ENCODE assay signal across 1 cellular context in the genomic region with DNA sequence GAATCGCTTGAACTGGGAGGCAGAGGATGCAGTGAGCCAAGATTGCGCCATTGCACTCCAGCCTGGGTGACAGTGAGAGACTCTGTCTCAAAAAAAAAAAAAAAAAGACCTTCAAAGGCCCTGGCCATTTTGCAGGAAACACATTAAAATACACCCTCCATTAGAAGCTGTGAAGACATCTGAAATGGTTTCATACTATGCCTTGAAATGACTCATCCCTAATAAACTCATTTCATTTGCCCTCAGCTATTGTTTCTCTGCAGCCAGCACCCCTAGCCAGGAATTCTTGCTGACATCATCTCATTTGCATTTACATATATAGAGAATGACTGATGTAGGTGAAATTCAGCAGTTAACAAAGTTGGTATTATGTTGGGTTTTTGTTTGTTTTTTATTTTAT.
TF ChIP-seq lines count a peak whose summit lies in the region.

No MANE protein-coding gene starts in this region.

TF ChIP-seq in A549, 52 proteins besides CTCF, POLR2A, EP300 and RAD21 (continued from another document):
- TF ChIP-seq, protein P1, sequence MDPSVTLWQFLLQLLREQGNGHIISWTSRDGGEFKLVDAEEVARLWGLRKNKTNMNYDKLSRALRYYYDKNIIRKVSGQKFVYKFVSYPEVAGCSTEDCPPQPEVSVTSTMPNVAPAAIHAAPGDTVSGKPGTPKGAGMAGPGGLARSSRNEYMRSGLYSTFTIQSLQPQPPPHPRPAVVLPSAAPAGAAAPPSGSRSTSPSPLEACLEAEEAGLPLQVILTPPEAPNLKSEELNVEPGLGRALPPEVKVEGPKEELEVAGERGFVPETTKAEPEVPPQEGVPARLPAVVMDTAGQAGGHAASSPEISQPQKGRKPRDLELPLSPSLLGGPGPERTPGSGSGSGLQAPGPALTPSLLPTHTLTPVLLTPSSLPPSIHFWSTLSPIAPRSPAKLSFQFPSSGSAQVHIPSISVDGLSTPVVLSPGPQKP (IDR thresholded peaks at IDR 0.05; ENCODE audit: low read depth, low read length) = no peak
- TF ChIP-seq HOXB13 (CRISPR knock-in tag; IDR thresholded peaks at IDR 0.05; ENCODE audit: low read depth) (no peak), JUN (IDR thresholded peaks at IDR 0.05) (no peak), RARB (CRISPR knock-in tag; IDR thresholded peaks at IDR 0.05) (no peak), FOSL2 (IDR thresholded peaks at IDR 0.05) (0 out of 2 replicates have a peak, but pooled peaks have one; percentile 32), FOSL2 (CRISPR knock-in tag; IDR thresholded peaks at IDR 0.05) (peak; percentile 92), HOXB5 (CRISPR knock-in tag; IDR thresholded peaks at IDR 0.05) (no peak), KDM5A (IDR thresholded peaks at IDR 0.05) (no peak), JUNB (IDR thresholded peaks at IDR 0.05) (peak; percentile 75), SMC3 (IDR thresholded peaks at IDR 0.05) (no peak), GATA3 (IDR thresholded peaks at IDR 0.05; ENCODE audit: borderline replicate concordance) (peak; percentile 44; the same call in 1 of the 2 replicates), EHMT2 (IDR thresholded peaks at IDR 0.05; ENCODE audit: low read depth) (no peak), TFCP2L1 (CRISPR knock-in tag; IDR thresholded peaks at IDR 0.05) (no peak), HEYL (CRISPR knock-in tag; IDR thresholded peaks at IDR 0.05) (no peak), HDAC2 (IDR thresholded peaks at IDR 0.05) (no peak), MAFK (IDR thresholded peaks at IDR 0.05; ENCODE audit: partially characterized antibody) (peak; percentile 99)
- TF ChIP-seq, protein P2, sequence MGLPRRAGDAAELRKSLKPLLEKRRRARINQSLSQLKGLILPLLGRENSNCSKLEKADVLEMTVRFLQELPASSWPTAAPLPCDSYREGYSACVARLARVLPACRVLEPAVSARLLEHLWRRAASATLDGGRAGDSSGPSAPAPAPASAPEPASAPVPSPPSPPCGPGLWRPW (IDR thresholded peaks at IDR 0.05) = no peak
- TF ChIP-seq, protein P3, sequence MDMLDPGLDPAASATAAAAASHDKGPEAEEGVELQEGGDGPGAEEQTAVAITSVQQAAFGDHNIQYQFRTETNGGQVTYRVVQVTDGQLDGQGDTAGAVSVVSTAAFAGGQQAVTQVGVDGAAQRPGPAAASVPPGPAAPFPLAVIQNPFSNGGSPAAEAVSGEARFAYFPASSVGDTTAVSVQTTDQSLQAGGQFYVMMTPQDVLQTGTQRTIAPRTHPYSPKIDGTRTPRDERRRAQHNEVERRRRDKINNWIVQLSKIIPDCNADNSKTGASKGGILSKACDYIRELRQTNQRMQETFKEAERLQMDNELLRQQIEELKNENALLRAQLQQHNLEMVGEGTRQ (IDR thresholded peaks at IDR 0.05) = no peak
- TF ChIP-seq, protein P4, sequence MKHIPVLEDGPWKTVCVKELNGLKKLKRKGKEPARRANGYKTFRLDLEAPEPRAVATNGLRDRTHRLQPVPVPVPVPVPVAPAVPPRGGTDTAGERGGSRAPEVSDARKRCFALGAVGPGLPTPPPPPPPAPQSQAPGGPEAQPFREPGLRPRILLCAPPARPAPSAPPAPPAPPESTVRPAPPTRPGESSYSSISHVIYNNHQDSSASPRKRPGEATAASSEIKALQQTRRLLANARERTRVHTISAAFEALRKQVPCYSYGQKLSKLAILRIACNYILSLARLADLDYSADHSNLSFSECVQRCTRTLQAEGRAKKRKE (CRISPR knock-in tag; IDR thresholded peaks at IDR 0.05; ENCODE audit: low read depth) = no peak
- TF ChIP-seq, protein P5, sequence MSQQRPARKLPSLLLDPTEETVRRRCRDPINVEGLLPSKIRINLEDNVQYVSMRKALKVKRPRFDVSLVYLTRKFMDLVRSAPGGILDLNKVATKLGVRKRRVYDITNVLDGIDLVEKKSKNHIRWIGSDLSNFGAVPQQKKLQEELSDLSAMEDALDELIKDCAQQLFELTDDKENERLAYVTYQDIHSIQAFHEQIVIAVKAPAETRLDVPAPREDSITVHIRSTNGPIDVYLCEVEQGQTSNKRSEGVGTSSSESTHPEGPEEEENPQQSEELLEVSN (IDR thresholded peaks at IDR 0.05; ENCODE audit: borderline replicate concordance, low read depth) = no peak
